8 cellular contexts compared by ENCODE assay signal in genomic region chr19:10835089-10835753, GRCh38. TPM values are rescaled to one million over a fixed set of nuclear protein-coding genes. Genes with fewer than 3 reads are reported as not detected.
DNase-seq lines count a peak whose midpoint lies in the region; ATAC-seq lines count a peak whose summit lies in the region.

No MANE protein-coding gene starts in this region.

- POLR2A ChIA-PET in activated naive CD8-positive, alpha-beta T cell treated with anti-CD3 and anti-CD28 coated beads, Interleukin-2, amount 10 ng/mL, durations not matched to agents 7 days and 5 days (lab: Charles Lee), result interaction anchor here (0.6 to 2.2 kb wide), 12 partner anchors 9 to 1007 kb away, joined by 3 to 26 read pairs (median 4); partner anchors contain the start of genes DNM2, QTRT1 and UBL5

- H3K36me3 ChIP-seq in iPS-15b (ENCODE audit: control insufficient read depth, insufficient read depth, low read length), result peaks cover 18% of the 10 kb centered on the region

- no peaks in the 10 kb centered on the region for H3K4me1 ChIP-seq in iPS-15b (ENCODE audit: control insufficient read depth, insufficient read depth, low read length)

- peak overlapping the region; percentile 100 for H3K27ac Mint-ChIP-seq in stimulated activated naive CD8-positive, alpha-beta T cell treated with anti-CD3 and anti-CD28 coated beads, Interleukin-15, Interleukin-2, amounts not matched to agents 100 ng/mL and 50 ng/mL, for 24 hours
- H3K27ac Mint-ChIP-seq in activated naive CD8-positive, alpha-beta T cell treated with anti-CD3 and anti-CD28 coated beads, Interleukin-2, amount 10 ng/mL, durations not matched to agents 7 days and 5 days, result peak overlapping the region; percentile 98
- peak overlapping the region; percentile 100 for H3K27ac Mint-ChIP-seq in stimulated activated effector memory CD8-positive, alpha-beta T cell treated with anti-CD3 and anti-CD28 coated beads, Interleukin-12 subunit alpha, Interleukin-12 subunit beta, amount 100 ng/mL, for 72 hours

- DNase-seq in stimulated activated naive CD8-positive, alpha-beta T cell treated with anti-CD3 and anti-CD28 coated beads, Interleukin-15, Interleukin-2, amounts not matched to agents 100 U/mL and 50 U/mL, for 24 hours, result no peak
- DNase-seq in activated naive CD8-positive, alpha-beta T cell treated with anti-CD3 and anti-CD28 coated beads, Interleukin-2, amount 10 ng/mL, durations not matched to agents 7 days and 5 days, result no peak
- DNase-seq in stimulated activated effector memory CD8-positive, alpha-beta T cell treated with anti-CD3 and anti-CD28 coated beads, Interleukin-12 subunit alpha, Interleukin-12 subunit beta, amount 100 ng/mL, for 72 hours (ENCODE audit: low spot score in 2 of 2), result no peak
- DNase-seq in stimulated activated CD4-positive, alpha-beta T cell treated with anti-CD3 and anti-CD28 coated beads, Interleukin-2, amount 100 ng/mL, for 24 hours, result no peak

- peaks cover 5% of the 10 kb centered on the region for H3K9me3 ChIP-seq in iPS-15b (ENCODE audit: control insufficient read depth, insufficient read depth, low read length)

- H3K27me3 ChIP-seq in iPS-15b (ENCODE audit: control insufficient read depth, insufficient read depth, low read length), result peaks cover 5% of the 10 kb centered on the region

- peaks cover 19% of the 10 kb centered on the region for H3K4me1 Mint-ChIP-seq in stimulated activated naive CD8-positive, alpha-beta T cell treated with anti-CD3 and anti-CD28 coated beads, Interleukin-15, Interleukin-2, amounts not matched to agents 100 ng/mL and 50 ng/mL, for 24 hours (ENCODE audit: low read depth)
- H3K4me1 Mint-ChIP-seq in activated naive CD8-positive, alpha-beta T cell treated with anti-CD3 and anti-CD28 coated beads, Interleukin-2, amount 10 ng/mL, durations not matched to agents 7 days and 5 days, result peaks cover 14% of the 10 kb centered on the region
- peaks cover 20% of the 10 kb centered on the region for H3K4me1 Mint-ChIP-seq in stimulated activated effector memory CD8-positive, alpha-beta T cell treated with anti-CD3 and anti-CD28 coated beads, Interleukin-12 subunit alpha, Interleukin-12 subunit beta, amount 100 ng/mL, for 72 hours

- ATAC-seq in stimulated activated naive CD8-positive, alpha-beta T cell treated with anti-CD3 and anti-CD28 coated beads, Interleukin-15, Interleukin-2, amounts not matched to agents 100 U/mL and 50 U/mL, for 24 hours, result no peak
- peak; percentile 1 for ATAC-seq in activated naive CD8-positive, alpha-beta T cell treated with anti-CD3 and anti-CD28 coated beads, Interleukin-2, amount 10 ng/mL, durations not matched to agents 7 days and 5 days (ENCODE audit: low read depth)
- no peak for ATAC-seq in stimulated activated effector memory CD8-positive, alpha-beta T cell treated with anti-CD3 and anti-CD28 coated beads, Interleukin-12 subunit alpha, Interleukin-12 subunit beta, amount 100 ng/mL, for 72 hours
- no peak for ATAC-seq in GM21737 (IDR thresholded peaks at IDR 0.05; ENCODE audit: unreplicated experiment)
- no peak for ATAC-seq in HG02885 (IDR thresholded peaks at IDR 0.05; ENCODE audit: poor library complexity, unreplicated experiment)

- peaks cover 7% of the 10 kb centered on the region for H3K9me3 Mint-ChIP-seq in stimulated activated naive CD8-positive, alpha-beta T cell treated with anti-CD3 and anti-CD28 coated beads, Interleukin-15, Interleukin-2, amounts not matched to agents 100 ng/mL and 50 ng/mL, for 24 hours
- peaks cover 8% of the 10 kb centered on the region for H3K9me3 Mint-ChIP-seq in activated naive CD8-positive, alpha-beta T cell treated with anti-CD3 and anti-CD28 coated beads, Interleukin-2, amount 10 ng/mL, durations not matched to agents 7 days and 5 days
- H3K9me3 Mint-ChIP-seq in stimulated activated effector memory CD8-positive, alpha-beta T cell treated with anti-CD3 and anti-CD28 coated beads, Interleukin-12 subunit alpha, Interleukin-12 subunit beta, amount 100 ng/mL, for 72 hours, result peaks cover 2% of the 10 kb centered on the region

- H3K4me3 Mint-ChIP-seq in stimulated activated naive CD8-positive, alpha-beta T cell treated with anti-CD3 and anti-CD28 coated beads, Interleukin-15, Interleukin-2, amounts not matched to agents 100 ng/mL and 50 ng/mL, for 24 hours, result peak overlapping the region; percentile 95
- H3K4me3 Mint-ChIP-seq in activated naive CD8-positive, alpha-beta T cell treated with anti-CD3 and anti-CD28 coated beads, Interleukin-2, amount 10 ng/mL, durations not matched to agents 7 days and 5 days, result peak overlapping the region; percentile 90
- peak overlapping the region; percentile 99 for H3K4me3 Mint-ChIP-seq in stimulated activated effector memory CD8-positive, alpha-beta T cell treated with anti-CD3 and anti-CD28 coated beads, Interleukin-12 subunit alpha, Interleukin-12 subunit beta, amount 100 ng/mL, for 72 hours

- H3K9ac ChIP-seq in iPS-15b (ENCODE audit: low read depth, low read length), result peak overlapping the region; percentile 16

- H3K36me3 Mint-ChIP-seq in stimulated activated naive CD8-positive, alpha-beta T cell treated with anti-CD3 and anti-CD28 coated beads, Interleukin-15, Interleukin-2, amounts not matched to agents 100 ng/mL and 50 ng/mL, for 24 hours (ENCODE audit: low read depth), result peaks cover 8% of the 10 kb centered on the region
- peaks cover 4% of the 10 kb centered on the region for H3K36me3 Mint-ChIP-seq in activated naive CD8-positive, alpha-beta T cell treated with anti-CD3 and anti-CD28 coated beads, Interleukin-2, amount 10 ng/mL, durations not matched to agents 7 days and 5 days
- peaks cover 72% of the 10 kb centered on the region for H3K36me3 Mint-ChIP-seq in stimulated activated effector memory CD8-positive, alpha-beta T cell treated with anti-CD3 and anti-CD28 coated beads, Interleukin-12 subunit alpha, Interleukin-12 subunit beta, amount 100 ng/mL, for 72 hours

- H3K4me3 ChIP-seq in iPS-15b (ENCODE audit: low read depth, low read length), result peak overlapping the region; percentile 75

- H3K27me3 Mint-ChIP-seq in stimulated activated naive CD8-positive, alpha-beta T cell treated with anti-CD3 and anti-CD28 coated beads, Interleukin-15, Interleukin-2, amounts not matched to agents 100 ng/mL and 50 ng/mL, for 24 hours, result no peaks in the 10 kb centered on the region
- H3K27me3 Mint-ChIP-seq in activated naive CD8-positive, alpha-beta T cell treated with anti-CD3 and anti-CD28 coated beads, Interleukin-2, amount 10 ng/mL, durations not matched to agents 7 days and 5 days, result peaks cover 4% of the 10 kb centered on the region

RNA-seq across cellular contexts. Expression of gene TMED1, which starts 0.8 kb away (rescaled TPM):
- total RNA-seq in activated naive CD8-positive, alpha-beta T cell treated with anti-CD3 and anti-CD28 coated beads, Interleukin-2, amount 10 ng/mL, durations not matched to agents 7 days and 5 days, result 10 to 100 TPM in 1 of 2 experiments, 1 to 10 TPM in 1; 8.6 to 11.8 TPM

RNA-seq across cellular contexts. Expression of gene C19orf38, which starts 13.0 kb away (rescaled TPM):
- total RNA-seq in activated naive CD8-positive, alpha-beta T cell treated with anti-CD3 and anti-CD28 coated beads, Interleukin-2, amount 10 ng/mL, durations not matched to agents 7 days and 5 days, result 1 to 10 TPM; 1.9 to 2.2 TPM

RNA-seq across cellular contexts. Expression of gene CARM1, which starts 36.1 kb away (rescaled TPM):
- 10 to 100 TPM; 28.3 to 31.5 TPM for total RNA-seq in activated naive CD8-positive, alpha-beta T cell treated with anti-CD3 and anti-CD28 coated beads, Interleukin-2, amount 10 ng/mL, durations not matched to agents 7 days and 5 days
